In genomic region chr6:138300469-138300868, GRCh38 we compare ENCODE assay signal across 3 cellular contexts.
TF ChIP-seq lines count a peak whose summit lies in the region.

No MANE protein-coding gene starts in this region.

TF ChIP-seq in HepG2, 621 proteins besides CTCF, POLR2A, EP300 and RAD21 (continued from another document and continues in another):
- TF ChIP-seq ZNF281 (CRISPR knock-in tag; IDR thresholded peaks at IDR 0.05; ENCODE audit: borderline replicate concordance) (no peak), MAFK (conservative IDR thresholded peaks at IDR 0.05 in 1 of 2, IDR thresholded peaks at IDR 0.05 in 1 of 2; ENCODE audit: low read length in 2 of 2) (peak; percentile 84 to 89), ZBTB10 (CRISPR knock-in tag; IDR thresholded peaks at IDR 0.05; ENCODE audit: borderline replicate concordance) (no peak), ETS1 (CRISPR knock-in tag; IDR thresholded peaks at IDR 0.05) (no peak), ZNF431 (CRISPR knock-in tag; IDR thresholded peaks at IDR 0.05; ENCODE audit: borderline replicate concordance, low read depth) (no peak), ZKSCAN8 (CRISPR knock-in tag; IDR thresholded peaks at IDR 0.05; ENCODE audit: borderline replicate concordance) (no peak), NR2F2 (IDR thresholded peaks at IDR 0.05; ENCODE audit: borderline replicate concordance, low read depth) (no peak), ZNF3 (CRISPR knock-in tag; IDR thresholded peaks at IDR 0.05) (no peak), ZBTB1 (CRISPR knock-in tag; IDR thresholded peaks at IDR 0.05; ENCODE audit: borderline replicate concordance) (no peak), ZNF619 (CRISPR knock-in tag; IDR thresholded peaks at IDR 0.05) (no peak)

TF ChIP-seq in HEK293T, 16 proteins besides CTCF, POLR2A, EP300 and RAD21 (continued from another document):
- 0 out of 2 replicates have a peak, but pooled peaks have one; percentile 16 for TF ChIP-seq ELF4 (IDR thresholded peaks at IDR 0.05)
TF ChIP-seq in HEK293T: peak in this region for 1.

TF ChIP-seq in K562, 482 proteins besides CTCF, POLR2A, EP300 and RAD21 (continued from another document):
- TF ChIP-seq TOE1 (IDR thresholded peaks at IDR 0.05; ENCODE audit: borderline replicate concordance), result no peak
- no peak for TF ChIP-seq TOE1 (CRISPR knock-in tag; IDR thresholded peaks at IDR 0.05; ENCODE audit: borderline replicate concordance, low read depth)
- TF ChIP-seq KAT7 (CRISPR knock-in tag; IDR thresholded peaks at IDR 0.05; ENCODE audit: borderline replicate concordance), result no peak
- no peak for TF ChIP-seq SP1 (CRISPR knock-in tag; IDR thresholded peaks at IDR 0.05)
- TF ChIP-seq MAFK (IDR thresholded peaks at IDR 0.05; ENCODE audit: low read length), result peak; percentile 24; the same call in 1 of the 2 replicates
- peak; percentile 51 for TF ChIP-seq MAFG (tag; conservative IDR thresholded peaks at IDR 0.05)
- TF ChIP-seq ARNT (IDR thresholded peaks at IDR 0.05), result no peak
- no peak for TF ChIP-seq SAP30 (IDR thresholded peaks at IDR 0.05; ENCODE audit: borderline replicate concordance, insufficient read depth, low read depth, low read length, poor library complexity, severe bottlenecking)
- TF ChIP-seq CBX5 (IDR thresholded peaks at IDR 0.05; ENCODE audit: borderline replicate concordance, low read depth), result no peak
- TF ChIP-seq E2F1 (CRISPR knock-in tag; IDR thresholded peaks at IDR 0.05), result no peak
- no peak for TF ChIP-seq GTF3C2 (IDR thresholded peaks at IDR 0.05; ENCODE audit: borderline replicate concordance, extremely low read depth, insufficient read length)
- TF ChIP-seq UBTF (IDR thresholded peaks at IDR 0.05; ENCODE audit: borderline replicate concordance in 1 of 2, low read depth in 2 of 2, low read length in 2 of 2), result no peak
- TF ChIP-seq HDAC3 (IDR thresholded peaks at IDR 0.05; ENCODE audit: borderline replicate concordance, partially characterized antibody), result no peak
- TF ChIP-seq CHD1 (IDR thresholded peaks at IDR 0.05; ENCODE audit: low read length), result no peak
- no peak for TF ChIP-seq USF2 (CRISPR knock-in tag; IDR thresholded peaks at IDR 0.05)
- TF ChIP-seq ZBTB40 (IDR thresholded peaks at IDR 0.05), result 0 out of 2 replicates have a peak, but pooled peaks have one; percentile 42
- TF ChIP-seq ZBTB40 (CRISPR knock-in tag; IDR thresholded peaks at IDR 0.05), result no peak
- no peak for TF ChIP-seq ZNF561 (CRISPR knock-in tag; conservative IDR thresholded peaks at IDR 0.05)
- peak; percentile 66 for TF ChIP-seq ZNF316 (IDR thresholded peaks at IDR 0.05)
- no peak for TF ChIP-seq ZNF3 (CRISPR knock-in tag; IDR thresholded peaks at IDR 0.05)
- TF ChIP-seq C11orf30 (IDR thresholded peaks at IDR 0.05; ENCODE audit: low read depth), result peak; percentile 38; the same call in 1 of the 2 replicates
- no peak for TF ChIP-seq ZNF280B (CRISPR knock-in tag; IDR thresholded peaks at IDR 0.05)
- TF ChIP-seq HDAC2 (IDR thresholded peaks at IDR 0.05), result no peak
